9 cellular contexts compared by ENCODE assay signal in the genomic region with DNA sequence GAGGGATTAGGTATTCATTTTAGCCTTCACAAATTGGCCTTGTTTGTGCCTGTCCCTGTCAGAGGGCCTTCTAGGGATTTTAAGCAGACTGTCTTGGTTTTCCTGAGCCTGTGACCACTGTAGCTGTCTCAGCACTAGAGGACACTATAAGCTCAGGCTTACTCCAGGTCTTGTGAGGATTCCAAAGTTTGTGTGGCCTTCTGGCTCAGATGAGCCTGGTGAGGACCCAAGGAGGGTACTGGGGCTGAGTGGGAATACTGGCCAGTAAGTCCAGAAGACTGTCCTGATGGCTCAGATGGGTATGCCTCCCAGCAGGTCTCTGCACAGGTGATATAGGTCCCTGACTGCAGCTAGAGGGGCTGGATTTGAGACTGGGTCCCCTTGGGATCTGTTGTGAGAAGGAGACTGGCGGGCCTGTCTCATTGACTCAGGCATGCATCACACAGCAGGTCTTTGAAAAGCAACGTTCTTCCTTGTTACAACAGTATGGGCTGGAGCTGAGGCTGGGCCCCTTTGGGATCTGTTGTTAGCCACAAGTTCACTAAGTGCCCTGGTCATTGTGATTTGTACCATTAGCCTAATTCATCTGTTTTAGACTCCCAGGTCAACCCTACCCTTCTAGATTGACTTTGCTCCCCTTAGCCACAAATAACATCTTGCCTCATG. TPM values are rescaled to one million over a fixed set of nuclear protein-coding genes. Genes with fewer than 3 reads are reported as not detected.
DNase-seq lines count a peak whose midpoint lies in the region; ATAC-seq and TF ChIP-seq lines count a peak whose summit lies in the region.
"Had no signal": no experiment of that assay in that cellular context is flagged by ENCODE, and none has a peak within 500 bp of the region (broad histone marks: within the 10 kb centered on the region; RNA-seq: fewer than 3 reads in every experiment).

No MANE protein-coding gene starts in this region.

- H3K9me3 Mint-ChIP-seq in activated CD4-positive, alpha-beta T cell treated with anti-CD3 and anti-CD28 coated beads for 36 hours (ENCODE audit: low read depth): peaks cover 27% of the 10 kb centered on the region

- peaks cover 15% of the 10 kb centered on the region for H3K36me3 Mint-ChIP-seq in activated CD4-positive, alpha-beta T cell treated with anti-CD3 and anti-CD28 coated beads for 36 hours (ENCODE audit: low read depth)

- H3K4me2 ChIP-seq in OCI-LY7 (ENCODE audit: low read length) (no peak overlapping the region), Karpas-422 (ENCODE audit: low read depth, low read length, poor library complexity, severe bottlenecking) (no peak overlapping the region)

- H3K4me3 Mint-ChIP-seq in activated CD4-positive, alpha-beta T cell treated with anti-CD3 and anti-CD28 coated beads for 36 hours: no peak overlapping the region

- H3K27me3 ChIP-seq in heart right ventricle: no peaks in the 10 kb centered on the region
- H3K27me3 ChIP-seq in Karpas-422 (ENCODE audit: low read length): no peaks in the 10 kb centered on the region
- no peaks in the 10 kb centered on the region for H3K27me3 ChIP-seq in stomach

- H4K20me1 ChIP-seq in OCI-LY7 (ENCODE audit: insufficient read depth, low read length): no peaks in the 10 kb centered on the region
- H4K20me1 ChIP-seq in Karpas-422 (ENCODE audit: insufficient read depth, low read depth, low read length): no peaks in the 10 kb centered on the region

- peaks cover 23% of the 10 kb centered on the region; the same call in 1 of the 2 replicates for H3K9me3 ChIP-seq in OCI-LY7 (ENCODE audit: low read length)
- H3K9me3 ChIP-seq in heart right ventricle: peaks cover 0 to 46% (median 23%) of the 10 kb centered on the region in 11 donors
- H3K9me3 ChIP-seq in Karpas-422 (ENCODE audit: low read length): no peaks in the 10 kb centered on the region
- H3K9me3 ChIP-seq in stomach: peaks cover 0 to 18% (median 8%) of the 10 kb centered on the region in 4 donors

- H3K4me1 ChIP-seq in OCI-LY7 (ENCODE audit: insufficient read depth, low read length, poor library complexity, severe bottlenecking) (peaks cover 11% of the 10 kb centered on the region), heart right ventricle (no peaks in the 10 kb centered on the region), Karpas-422 (ENCODE audit: low read length) (no peaks in the 10 kb centered on the region), stomach (no peaks in the 10 kb centered on the region)

- TF ChIP-seq CTCF in HFF-Myc (IDR thresholded peaks at IDR 0.05; ENCODE audit: low read depth, low read length, missing control alignments) (peak; percentile 45), OCI-LY7 (conservative IDR thresholded peaks at IDR 0.05; ENCODE audit: low read length) (peak; percentile 42; the same call in 1 of the 2 replicates), heart right ventricle (IDR thresholded peaks at IDR 0.05) (peak in 1 of 9 donors; percentile 8), stomach (IDR thresholded peaks at IDR 0.05) (no peak)

- H3K9me2 ChIP-seq in OCI-LY7 (ENCODE audit: insufficient read depth, low read length) (no peaks in the 10 kb centered on the region), Karpas-422 (replicated peaks; ENCODE audit: insufficient read depth, low read length) (no peaks in the 10 kb centered on the region)

- H3K36me3 ChIP-seq in OCI-LY7 (ENCODE audit: insufficient read depth, low read length): no peaks in the 10 kb centered on the region; the same call in 1 of the 2 replicates
- H3K36me3 ChIP-seq in heart right ventricle: no peaks in the 10 kb centered on the region
- H3K36me3 ChIP-seq in Karpas-422 (ENCODE audit: insufficient read depth, low read length): no peaks in the 10 kb centered on the region
- H3K36me3 ChIP-seq in stomach: no peaks in the 10 kb centered on the region

- DNase-seq in HFF-Myc (ENCODE audit: extremely low read depth, low read depth) (no peak), OCI-LY7 (ENCODE audit: low spot score) (no peak), kidney tubule cell (ENCODE audit: low spot score) (peak; percentile 72), heart right ventricle (no peak), Karpas-422 (no peak), stomach (no peak)
- no peak for DNase-seq in activated CD4-positive, alpha-beta T cell treated with anti-CD3 and anti-CD28 coated beads for 36 hours
- DNase-seq: left colon had no signal

- no TSS peak for BruUV-seq in OCI-LY7 (replicated peaks; lab: Mats Ljungman, UMichigan)

- WGBS in heart right ventricle, 2 donors: 73 to 84% methylated on average over 2 of the region's 2 CpGs
- WGBS in stomach, 5 donors: 67 to 85% (median 80%) methylated on average over 1 to 2 of the region's 2 CpGs

- H3K4me3 ChIP-seq in HFF-Myc (replicated peaks; ENCODE audit: low read depth, low read length): no peak overlapping the region
- H3K4me3 ChIP-seq in OCI-LY7 (ENCODE audit: low read depth, low read length, poor library complexity, severe bottlenecking): no peak overlapping the region
- no peak overlapping the region for H3K4me3 ChIP-seq in heart right ventricle
- H3K4me3 ChIP-seq in Karpas-422 (ENCODE audit: low read length): no peak overlapping the region
- no peak overlapping the region for H3K4me3 ChIP-seq in stomach

- H3K9ac ChIP-seq in Karpas-422 (ENCODE audit: low read length): no peak overlapping the region

- CTCF ChIA-PET in OCI-LY7 (lab: Charles Lee; ENCODE audit: unreplicated experiment): no interaction called here
- CTCF ChIA-PET in activated CD4-positive, alpha-beta T cell treated with anti-CD3 and anti-CD28 coated beads for 36 hours (lab: Charles Lee): interaction anchor here (1.0 to 3.2 kb wide), 5 partner anchors 10 to 26 kb away, joined by 3 to 13 read pairs (median 3); no protein-coding TSS in a partner anchor

- TF ChIP-seq EP300 in stomach (IDR thresholded peaks at IDR 0.05): no peak

- no peaks in the 10 kb centered on the region for H3K27me3 Mint-ChIP-seq in activated CD4-positive, alpha-beta T cell treated with anti-CD3 and anti-CD28 coated beads for 36 hours

- peak overlapping the region; percentile 2; the same call in 1 of the 2 replicates for H2AFZ ChIP-seq in OCI-LY7 (ENCODE audit: low read length)
- no peak overlapping the region for H2AFZ ChIP-seq in Karpas-422 (ENCODE audit: low read length)

- ATAC-seq in GM18498 (IDR thresholded peaks at IDR 0.05; ENCODE audit: unreplicated experiment): peak; percentile 30
- no peak for ATAC-seq in heart right ventricle
- ATAC-seq in activated CD4-positive, alpha-beta T cell treated with anti-CD3 and anti-CD28 coated beads for 36 hours: no peak
- ATAC-seq: left colon had no signal

- intact Hi-C loops in OCI-LY7 (cut with micrococcal nuclease; ENCODE audit: unreplicated experiment): no loop called here
- intact Hi-C loops in heart right ventricle (cut with DNase I): no loop called here
- intact Hi-C loops in activated CD4-positive, alpha-beta T cell treated with anti-CD3 and anti-CD28 coated beads for 36 hours (cut with DNase I, micrococcal nuclease): no loop called here
- intact Hi-C loops in stomach (cut with DNase I; ENCODE audit: low total_unique reads): no loop called here

- H3K27ac Mint-ChIP-seq in activated CD4-positive, alpha-beta T cell treated with anti-CD3 and anti-CD28 coated beads for 36 hours: no peak overlapping the region

- H3K79me2 ChIP-seq in OCI-LY7 (ENCODE audit: insufficient read depth, low read depth, low read length) (no peaks in the 10 kb centered on the region), Karpas-422 (ENCODE audit: low read length) (no peaks in the 10 kb centered on the region)

- no peak for TF ChIP-seq POLR2A in stomach (IDR thresholded peaks at IDR 0.05)

- H3K27ac ChIP-seq in OCI-LY7 (ENCODE audit: low read depth, low read length, poor library complexity, severe bottlenecking): no peak overlapping the region
- no peak overlapping the region for H3K27ac ChIP-seq in heart right ventricle
- H3K27ac ChIP-seq in Karpas-422 (ENCODE audit: low read length): no peak overlapping the region
- no peak overlapping the region for H3K27ac ChIP-seq in stomach

- POLR2A ChIA-PET in OCI-LY7 (lab: Charles Lee): interaction anchor here (0.5 to 1.2 kb wide), 5 partner anchors 9 to 193 kb away, joined by 3 to 4 read pairs (median 3); no protein-coding TSS in a partner anchor
- POLR2A ChIA-PET in activated CD4-positive, alpha-beta T cell treated with anti-CD3 and anti-CD28 coated beads for 36 hours (lab: Charles Lee): no interaction called here

- peaks cover 21% of the 10 kb centered on the region for H3K4me1 Mint-ChIP-seq in activated CD4-positive, alpha-beta T cell treated with anti-CD3 and anti-CD28 coated beads for 36 hours

RNA-seq across cellular contexts. Expression of a gene that starts 26.3 kb away (rescaled TPM):
- 33.0 and 34.8 TPM in 2 replicates for total RNA-seq in OCI-LY7 (2014; rRNA removed; shearing (Covaris generic))
- total RNA-seq in OCI-LY7 (2022) (52.8 and 62.8 TPM in 2 replicates), heart right ventricle (10 to 100 TPM; 12.8 to 23.1 (median 17.9) TPM), stomach (10 to 100 TPM in 3 of 5 donors, 1 to 10 TPM in 2; 5.4 to 37.9 (median 13.4) TPM)
- polyA plus RNA-seq in heart right ventricle (10 to 100 TPM in 1 of 2 donors, 1 to 10 TPM in 1; 9.7 to 21.5 TPM), stomach (10 to 100 TPM; 13.1 to 24.1 (median 14.1) TPM)
- total RNA-seq in Karpas-422 (2014; rRNA removed; shearing (Covaris generic); ENCODE audit: low replicate concordance): 40.3 and 45.0 TPM in 2 replicates
- total RNA-seq in activated CD4-positive, alpha-beta T cell treated with anti-CD3 and anti-CD28 coated beads for 36 hours: 10 to 100 TPM; 45.5 to 56.4 TPM

Comparison
In these comparisons a context has a peak if more than half of its experiments do, and no peak if none do; other contexts are left out.
1. CTCF ChIP-seq: peak in HFF-Myc (single experiment) and OCI-LY7 (single experiment); none in stomach (0 of 7).